Comparison of ENCODE assay signal across 31 cellular contexts in the genomic region with DNA sequence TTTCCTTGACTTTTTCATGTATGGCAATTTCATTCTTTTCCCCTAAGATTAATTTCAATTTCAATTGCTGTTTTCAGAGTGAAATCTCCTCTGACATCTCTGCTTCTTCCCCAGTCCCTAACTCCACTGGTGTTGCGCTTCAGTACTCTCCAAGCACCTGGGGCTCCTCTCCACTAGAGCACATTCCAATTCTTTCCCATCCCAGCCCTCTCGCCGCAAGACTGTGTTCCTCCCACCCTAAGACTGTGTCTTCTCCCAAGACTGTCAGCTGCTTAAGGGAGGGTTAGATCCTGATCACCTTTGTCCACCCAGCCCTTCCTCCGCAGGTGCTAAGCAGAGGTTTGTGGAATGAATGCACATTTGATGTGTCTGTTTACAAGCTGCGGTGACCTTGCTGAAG.
"Had no signal": no experiment of that assay in that cellular context is flagged by ENCODE, and none has a peak within 500 bp of the region (broad histone marks: within the 10 kb centered on the region; RNA-seq: fewer than 3 reads in every experiment).

No MANE protein-coding gene starts in this region.

- H3K9me3 ChIP-seq: adrenal gland, body of pancreas, Peyer's patch had no signal

- H3K9me3 Mint-ChIP-seq: activated CD4-positive, alpha-beta T cell treated with anti-CD3 and anti-CD28 coated beads, Interleukin-2, amount 10 ng/mL, durations not matched to agents 7 days and 5 days; activated naive CD4-positive, alpha-beta T cell treated with anti-CD3 and anti-CD28 coated beads for 36 hours; activated T-cell treated with anti-CD3 and anti-CD28 coated beads, Interleukin-2, amount 50 U/mL, for 24 hours; activated T-helper 2 cell treated with anti-CD3 and anti-CD28 coated beads, Interferon-gamma antibody, Interleukin-2, Interleukin-4, amounts not matched to agents 10 μg/mL and 5 μg/mL and 100 μg/mL, durations not matched to agents 14 hours and 24 hours and 36 hours; T-cell had no signal

- H3K27me3 Mint-ChIP-seq: activated CD4-positive, alpha-beta T cell treated with anti-CD3 and anti-CD28 coated beads, Interleukin-2, amount 10 ng/mL, durations not matched to agents 7 days and 5 days; activated T-cell treated with anti-CD3 and anti-CD28 coated beads, Interleukin-2, amount 50 U/mL, for 24 hours had no signal

- ATAC-seq: activated CD8-positive, alpha-beta T cell treated with anti-CD3 and anti-CD28 coated beads, Interleukin-2, amount 10 ng/mL, durations not matched to agents 7 days and 5 days; activated naive CD4-positive, alpha-beta T cell treated with anti-CD3 and anti-CD28 coated beads, Interleukin-2, amount 50 U/mL, for 72 hours; body of pancreas; PC-3; SK-N-SH treated with all-trans-retinoic acid at 6 μM for 48 hours; T-cell had no signal

- H3K27ac Mint-ChIP-seq: activated CD4-positive, alpha-beta T cell treated with anti-CD3 and anti-CD28 coated beads, Interleukin-2, amount 10 ng/mL, durations not matched to agents 7 days and 5 days; activated CD8-positive, alpha-beta T cell treated with anti-CD3 and anti-CD28 coated beads, Interleukin-2, amount 10 ng/mL, durations not matched to agents 7 days and 5 days; activated naive CD4-positive, alpha-beta T cell treated with anti-CD3 and anti-CD28 coated beads for 36 hours; activated naive CD4-positive, alpha-beta T cell treated with anti-CD3 and anti-CD28 coated beads, Interleukin-2, amount 50 U/mL, for 72 hours; activated T-cell treated with anti-CD3 and anti-CD28 coated beads, Interleukin-2, amount 50 U/mL, for 24 hours; activated T-helper 2 cell treated with anti-CD3 and anti-CD28 coated beads, Interferon-gamma antibody, Interleukin-2, Interleukin-4, amounts not matched to agents 10 μg/mL and 5 μg/mL and 100 μg/mL, durations not matched to agents 14 hours and 24 hours and 36 hours; T-cell had no signal

- H3K4me3 Mint-ChIP-seq: activated CD4-positive, alpha-beta T cell treated with anti-CD3 and anti-CD28 coated beads, Interleukin-2, amount 10 ng/mL, durations not matched to agents 7 days and 5 days; activated CD8-positive, alpha-beta T cell treated with anti-CD3 and anti-CD28 coated beads, Interleukin-2, amount 10 ng/mL, durations not matched to agents 7 days and 5 days; activated naive CD4-positive, alpha-beta T cell treated with anti-CD3 and anti-CD28 coated beads for 36 hours; activated T-cell treated with anti-CD3 and anti-CD28 coated beads, Interleukin-2, amount 50 U/mL, for 24 hours; T-cell had no signal

- H3K36me3 ChIP-seq: adrenal gland, breast epithelium, Peyer's patch had no signal

- H3K36me3 Mint-ChIP-seq: activated naive CD4-positive, alpha-beta T cell treated with anti-CD3 and anti-CD28 coated beads, Interleukin-2, amount 50 U/mL, for 72 hours; T-cell had no signal

- H3K27me3 ChIP-seq: adrenal gland, body of pancreas, breast epithelium, Peyer's patch had no signal

- H3K4me3 ChIP-seq: adrenal gland, body of pancreas, breast epithelium, Peyer's patch had no signal

- H3K4me1 ChIP-seq: body of pancreas, breast epithelium, Peyer's patch had no signal

- DNase-seq: activated CD4-positive, alpha-beta T cell treated with anti-CD3 and anti-CD28 coated beads, Interleukin-2, amount 10 ng/mL, durations not matched to agents 7 days and 5 days; activated CD4-positive, alpha-beta T cell treated with anti-CD3 and anti-CD28 coated beads, Interleukin-2, amount 50 U/mL, for 48 hours; activated CD4-positive, CD25-positive, alpha-beta regulatory T cell; activated CD8-positive, alpha-beta T cell treated with anti-CD3 and anti-CD28 coated beads, Interleukin-2, amount 10 ng/mL, durations not matched to agents 7 days and 5 days; activated gamma-delta T cell; activated naive CD4-positive, alpha-beta T cell treated with anti-CD3 and anti-CD28 coated beads for 36 hours; activated T-cell treated with anti-CD3 and anti-CD28 coated beads, Interleukin-2, amount 50 U/mL, for 24 hours; adrenal gland; body of pancreas; Karpas-422; KBM-7; NCI-H1105 treated with DMSO at 0.1 percent for 48 hours; NCI-H1436; NCI-H1694; NCI-H1930; NCI-H345; NCI-H524 treated with DMSO at 0.1 percent for 48 hours; NCI-H748 treated with DMSO at 0.1 percent for 48 hours; NK-92 treated with Interleukin-12 subunit alpha and Interleukin-12 subunit beta, amount 100 ng/mL, for 24 hours; Peyer's patch; RPMI8226; SIG-M5; T-cell; T-helper 2 cell; T-helper 9 cell had no signal

- H3K4me1 Mint-ChIP-seq: activated CD4-positive, alpha-beta T cell treated with anti-CD3 and anti-CD28 coated beads, Interleukin-2, amount 10 ng/mL, durations not matched to agents 7 days and 5 days; T-cell had no signal

- H3K27ac ChIP-seq: adrenal gland, body of pancreas, breast epithelium, Peyer's patch, VCaP had no signal
